Comparison of ENCODE assay signal across 8 cellular contexts in genomic region chr3:123584284-123584987, GRCh38. TPM values are rescaled to one million over a fixed set of nuclear protein-coding genes. Genes with fewer than 3 reads are reported as not detected.
DNase-seq lines count a peak whose midpoint lies in the region; ATAC-seq and TF ChIP-seq lines count a peak whose summit lies in the region.

No MANE protein-coding gene starts in this region.

- peaks cover 6% of the 10 kb centered on the region for H3K9me3 Mint-ChIP-seq in activated CD4-positive, alpha-beta T cell treated with anti-CD3 and anti-CD28 coated beads, Interleukin-2, amount 10 ng/mL, durations not matched to agents 24 days and 14 days
- no peaks in the 10 kb centered on the region for H3K9me3 Mint-ChIP-seq in activated naive CD8-positive, alpha-beta T cell (ENCODE audit: low read depth)

- TF ChIP-seq CTCF in heart right ventricle (IDR thresholded peaks at IDR 0.05) (peak in 5 of 9 donors; percentile 18 to 52 (median 42)), prostate gland (IDR thresholded peaks at IDR 0.05) (peak in 3 of 4 experiments; percentile 12 to 41 (median 17))

- TF ChIP-seq POLR2A in prostate gland (IDR thresholded peaks at IDR 0.05) = no peak

- 0 to 1% methylated on average over 52 to 65 of the region's 65 CpGs for whole genome bisulfite sequencing in heart right ventricle, 2 donors
- WGBS in prostate gland = 1% methylated on average over 38 of the region's 65 CpGs

- H3K27ac ChIP-seq in Karpas-422 (ENCODE audit: low read length) (peak overlapping the region; percentile 21), heart right ventricle (peak overlapping the region; percentile 73 to 94 (median 91)), prostate gland (peak overlapping the region; percentile 95 to 97)

- H4K20me1 ChIP-seq in Karpas-422 (ENCODE audit: insufficient read depth, low read depth, low read length) = no peaks in the 10 kb centered on the region

- peaks cover 11% of the 10 kb centered on the region for H3K9me3 ChIP-seq in Karpas-422 (ENCODE audit: low read length)
- H3K9me3 ChIP-seq in heart right ventricle = no peaks in the 10 kb centered on the region
- H3K9me3 ChIP-seq in prostate gland = no peaks in the 10 kb centered on the region

- peak overlapping the region; percentile 73 for H3K4me2 ChIP-seq in Karpas-422 (ENCODE audit: low read depth, low read length, poor library complexity, severe bottlenecking)

- DNase-seq in activated CD4-positive, alpha-beta T cell treated with anti-CD3 and anti-CD28 coated beads, Interleukin-2, amount 10 ng/mL, durations not matched to agents 24 days and 14 days = no peak
- DNase-seq in activated CD4-positive, alpha-beta T cell treated with anti-CD3 and anti-CD28 coated beads for 1 hour = no peak
- peak; percentile 64 for DNase-seq in Karpas-422
- peak; percentile 47 to 59 for DNase-seq in heart right ventricle
- DNase-seq in prostate gland (ENCODE audit: low spot score) = peak; percentile 66
- no peak for DNase-seq in inferior parietal cortex (ENCODE audit: extremely low spot score)

- H3K27me3 Mint-ChIP-seq in activated CD4-positive, alpha-beta T cell treated with anti-CD3 and anti-CD28 coated beads, Interleukin-2, amount 10 ng/mL, durations not matched to agents 24 days and 14 days = no peaks in the 10 kb centered on the region
- no peaks in the 10 kb centered on the region for H3K27me3 Mint-ChIP-seq in activated naive CD8-positive, alpha-beta T cell

- intact Hi-C loops in activated CD4-positive, alpha-beta T cell treated with anti-CD3 and anti-CD28 coated beads, Interleukin-2, amount 10 ng/mL, durations not matched to agents 24 days and 14 days (cut with micrococcal nuclease) = no loop called here
- intact Hi-C loops in heart right ventricle (cut with DNase I) = no loop called here
- intact Hi-C loops in prostate gland (cut with DNase I) = no loop called here

- H3K4me3 ChIP-seq in Karpas-422 (ENCODE audit: low read length) = peak overlapping the region; percentile 97
- H3K4me3 ChIP-seq in heart right ventricle = peak overlapping the region; percentile 61 to 98 (median 86)
- peak overlapping the region; percentile 90 to 95 for H3K4me3 ChIP-seq in prostate gland

- H3K4me1 ChIP-seq in Karpas-422 (ENCODE audit: low read length) (peaks cover 26% of the 10 kb centered on the region), heart right ventricle (peaks cover 0 to 26% (median 21%) of the 10 kb centered on the region in 9 donors), prostate gland (replicated peaks) (no peaks in the 10 kb centered on the region)

- peak overlapping the region; percentile 74 for H3K27ac Mint-ChIP-seq in activated CD4-positive, alpha-beta T cell treated with anti-CD3 and anti-CD28 coated beads, Interleukin-2, amount 10 ng/mL, durations not matched to agents 24 days and 14 days
- peak overlapping the region; percentile 78 for H3K27ac Mint-ChIP-seq in activated naive CD8-positive, alpha-beta T cell

- no peak overlapping the region for H3K4me3 Mint-ChIP-seq in activated CD4-positive, alpha-beta T cell treated with anti-CD3 and anti-CD28 coated beads, Interleukin-2, amount 10 ng/mL, durations not matched to agents 24 days and 14 days
- H3K4me3 Mint-ChIP-seq in activated naive CD8-positive, alpha-beta T cell = peak overlapping the region; percentile 93

- peaks cover 72% of the 10 kb centered on the region for H3K79me2 ChIP-seq in Karpas-422 (ENCODE audit: low read length)

- H3K9me2 ChIP-seq in Karpas-422 (replicated peaks; ENCODE audit: insufficient read depth, low read length) = no peaks in the 10 kb centered on the region

- 0 out of 2 replicates have a peak overlapping the region, but pooled peaks have one; percentile 42 for H2AFZ ChIP-seq in Karpas-422 (ENCODE audit: low read length)

- H3K36me3 ChIP-seq in Karpas-422 (ENCODE audit: insufficient read depth, low read length) (peaks cover 46% of the 10 kb centered on the region), heart right ventricle (peaks cover 0 to 28% (median 0%) of the 10 kb centered on the region in 9 donors), prostate gland (no peaks in the 10 kb centered on the region)

- ATAC-seq in GM21723 (IDR thresholded peaks at IDR 0.05; ENCODE audit: unreplicated experiment) (peak; percentile 42), heart right ventricle (peak; percentile 13 to 76 (median 30))

- peak overlapping the region; percentile 92 for H3K9ac ChIP-seq in Karpas-422 (ENCODE audit: low read length)

- H3K4me1 Mint-ChIP-seq in activated CD4-positive, alpha-beta T cell treated with anti-CD3 and anti-CD28 coated beads, Interleukin-2, amount 10 ng/mL, durations not matched to agents 24 days and 14 days = peaks cover 16% of the 10 kb centered on the region
- peaks cover 31% of the 10 kb centered on the region for H3K4me1 Mint-ChIP-seq in activated naive CD8-positive, alpha-beta T cell (ENCODE audit: low read depth)

- H3K36me3 Mint-ChIP-seq in activated CD4-positive, alpha-beta T cell treated with anti-CD3 and anti-CD28 coated beads, Interleukin-2, amount 10 ng/mL, durations not matched to agents 24 days and 14 days (ENCODE audit: low read depth) = peaks cover 30% of the 10 kb centered on the region
- H3K36me3 Mint-ChIP-seq in activated naive CD8-positive, alpha-beta T cell = peaks cover 16% of the 10 kb centered on the region

- H3K27me3 ChIP-seq in Karpas-422 (ENCODE audit: low read length) (no peaks in the 10 kb centered on the region), heart right ventricle (no peaks in the 10 kb centered on the region), prostate gland (replicated peaks; ENCODE audit: insufficient read depth) (no peaks in the 10 kb centered on the region)

RNA-seq across cellular contexts. Expression of gene HACD2, which starts 0.4 kb away (rescaled TPM):
- total RNA-seq in activated CD4-positive, alpha-beta T cell treated with anti-CD3 and anti-CD28 coated beads, Interleukin-2, amount 10 ng/mL, durations not matched to agents 24 days and 14 days = 28.4 and 31.8 TPM in 2 replicates
- 35.2 and 75.7 TPM in 2 replicates for total RNA-seq in Karpas-422 (2014; rRNA removed; shearing (Covaris generic); ENCODE audit: low replicate concordance)
- 10 to 100 TPM in 7 of 10 donors, 1 to 10 TPM in 3; 6.8 to 14.1 (median 11.0) TPM for total RNA-seq in heart right ventricle
- 1 to 10 TPM; 7.9 to 8.1 TPM for polyA plus RNA-seq in heart right ventricle
- 10 to 100 TPM; 36.5 to 65.6 TPM for total RNA-seq in prostate gland

Comparison
In these comparisons a context has a peak if more than half of its experiments do, and no peak if none do; other contexts are left out.
1. DNase-seq: peak in Karpas-422 (single experiment), heart right ventricle (2 of 2) and prostate gland (single experiment); none in activated CD4-positive, alpha-beta T cell treated with anti-CD3 and anti-CD28 coated beads, Interleukin-2, amount 10 ng/mL, durations not matched to agents 24 days and 14 days (single experiment), activated CD4-positive, alpha-beta T cell treated with anti-CD3 and anti-CD28 coated beads for 1 hour (single experiment) and inferior parietal cortex (single experiment).
2. H3K27ac ChIP-seq: peak in every context shown above with its lines; median percentile 96 in prostate gland; 91 in heart right ventricle; 21 in Karpas-422.
3. Peak in every context shown above with its lines, with median percentiles within 50 percentile points of each other: H3K4me3 ChIP-seq.